In the genomic region with DNA sequence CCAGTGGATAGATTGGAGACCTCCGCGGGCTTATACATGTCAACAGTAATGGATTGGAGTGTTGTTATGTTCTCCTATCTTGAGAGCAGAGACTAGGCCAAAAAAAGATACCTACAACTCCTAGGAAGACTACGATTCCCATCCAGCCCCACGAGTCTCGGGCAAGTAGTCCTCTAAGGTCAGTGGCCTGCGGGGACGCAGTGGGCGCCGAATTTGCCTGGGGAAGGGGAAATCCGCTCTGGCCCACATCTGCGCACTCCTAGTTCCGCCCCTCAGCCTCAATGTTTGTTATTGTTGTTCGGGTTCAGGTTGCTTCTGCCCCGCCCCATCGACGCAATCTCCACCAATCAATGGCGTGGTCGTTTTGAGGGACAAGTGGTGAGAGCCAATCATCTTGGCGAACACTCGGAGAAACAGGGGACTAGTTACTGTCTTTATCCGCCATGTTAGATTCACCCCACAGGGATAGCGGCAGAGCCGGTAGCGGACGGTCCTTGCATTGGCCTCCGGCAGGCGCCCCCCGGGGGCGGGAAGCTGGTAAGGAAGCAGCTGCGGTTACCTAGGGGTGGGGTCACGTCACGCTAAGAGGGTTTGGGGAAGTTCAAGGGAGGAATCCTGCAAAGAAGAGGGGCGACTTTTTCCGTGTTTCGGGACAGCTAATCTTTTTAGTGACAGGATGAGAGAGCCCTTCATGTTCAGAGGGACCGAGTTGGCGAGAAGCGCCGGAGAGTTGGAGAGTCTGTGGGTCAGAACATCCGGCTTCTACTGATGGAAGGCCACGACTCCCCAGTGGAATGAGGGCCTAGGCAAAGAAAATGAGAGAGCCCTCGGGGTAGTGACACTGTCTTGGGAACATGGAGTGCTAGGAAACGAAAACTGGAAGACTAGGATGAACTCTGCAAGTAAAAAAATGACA, we compare ENCODE assay signal across 1 cellular context.
A peak's percentile ranks its signal among the peaks of the same experiment; 100 is the strongest.
TF ChIP-seq lines count a peak whose summit lies in the region.

NBR1 (plus strand) TSS at position 449 of the 916 bp plus-strand sequence. CDS start 4,586 bp downstream, outside the sequence.

TF ChIP-seq in HepG2, 621 proteins besides CTCF, POLR2A, EP300 and RAD21 (continues in another document):
- no peak for TF ChIP-seq ZNF432 (CRISPR knock-in tag; IDR thresholded peaks at IDR 0.05; ENCODE audit: borderline replicate concordance)
- TF ChIP-seq ZFP90 (CRISPR knock-in tag; IDR thresholded peaks at IDR 0.05; ENCODE audit: borderline replicate concordance) = no peak
- no peak for TF ChIP-seq MED13 (CRISPR knock-in tag; IDR thresholded peaks at IDR 0.05)
- no peak for TF ChIP-seq SOX6 (IDR thresholded peaks at IDR 0.05)
- no peak; the same call in 1 of the 2 replicates for TF ChIP-seq SOX6 (CRISPR knock-in tag; IDR thresholded peaks at IDR 0.05)
- TF ChIP-seq ZNF431 (CRISPR knock-in tag; IDR thresholded peaks at IDR 0.05; ENCODE audit: borderline replicate concordance, low read depth) = peak; percentile 62
- TF ChIP-seq SOX13 (IDR thresholded peaks at IDR 0.05) = 0 out of 2 replicates have a peak, but pooled peaks have one; percentile 48
- TF ChIP-seq SOX13 (CRISPR knock-in tag; conservative IDR thresholded peaks at IDR 0.05 in 1 of 2, IDR thresholded peaks at IDR 0.05 in 1 of 2) = peak in 1 of 2 experiments; percentile 54; a peak in 2 of 4 replicates
- TF ChIP-seq ZNF451 (CRISPR knock-in tag; IDR thresholded peaks at IDR 0.05) = no peak
- TF ChIP-seq ZNF615 (CRISPR knock-in tag; IDR thresholded peaks at IDR 0.05; ENCODE audit: borderline replicate concordance) = peak; percentile 64; the same call in 1 of the 2 replicates
- peak; percentile 78 for TF ChIP-seq HES4 (CRISPR knock-in tag; IDR thresholded peaks at IDR 0.05; ENCODE audit: borderline replicate concordance)
- peak; percentile 14; the same call in 1 of the 2 replicates for TF ChIP-seq REPIN1 (CRISPR knock-in tag; IDR thresholded peaks at IDR 0.05; ENCODE audit: borderline replicate concordance, low read depth)
- TF ChIP-seq ZNF703 (CRISPR knock-in tag; IDR thresholded peaks at IDR 0.05; ENCODE audit: borderline replicate concordance) = no peak; the same call in 1 of the 2 replicates
- TF ChIP-seq ZBTB14 (CRISPR knock-in tag; IDR thresholded peaks at IDR 0.05) = no peak
- TF ChIP-seq HDAC6 (IDR thresholded peaks at IDR 0.05; ENCODE audit: low read depth, low read length) = no peak
- no peak for TF ChIP-seq ZNF44 (CRISPR knock-in tag; IDR thresholded peaks at IDR 0.05)
- peak; percentile 92; the same call in 1 of the 2 replicates for TF ChIP-seq FIP1L1 (IDR thresholded peaks at IDR 0.05; ENCODE audit: borderline replicate concordance, insufficient read depth, low read depth, low read length)
- TF ChIP-seq ZNF12 (CRISPR knock-in tag; IDR thresholded peaks at IDR 0.05) = 0 out of 2 replicates have a peak, but pooled peaks have one; percentile 13
- TF ChIP-seq EED (CRISPR knock-in tag; IDR thresholded peaks at IDR 0.05) = no peak
- peak; percentile 93 for TF ChIP-seq XRCC5 (optimal IDR thresholded peaks at IDR 0.05; ENCODE audit: low read length)
- peak; percentile 74; the same call in 1 of the 2 replicates for TF ChIP-seq ZC3H4 (CRISPR knock-in tag; IDR thresholded peaks at IDR 0.05; ENCODE audit: borderline replicate concordance)
- no peak; the same call in 1 of the 2 replicates for TF ChIP-seq CBX5 (CRISPR knock-in tag; IDR thresholded peaks at IDR 0.05; ENCODE audit: borderline replicate concordance)
- peak; percentile 95 for TF ChIP-seq YY1 (IDR thresholded peaks at IDR 0.05; ENCODE audit: insufficient read depth, insufficient replicate concordance, low read depth, low read length)
- peak; percentile 63; the same call in 1 of the 2 replicates for TF ChIP-seq GATA4 (IDR thresholded peaks at IDR 0.05; ENCODE audit: borderline replicate concordance, low read depth)
- peak; percentile 59 for TF ChIP-seq HBP1 (CRISPR knock-in tag; IDR thresholded peaks at IDR 0.05; ENCODE audit: low read depth)
- TF ChIP-seq, protein P1, sequence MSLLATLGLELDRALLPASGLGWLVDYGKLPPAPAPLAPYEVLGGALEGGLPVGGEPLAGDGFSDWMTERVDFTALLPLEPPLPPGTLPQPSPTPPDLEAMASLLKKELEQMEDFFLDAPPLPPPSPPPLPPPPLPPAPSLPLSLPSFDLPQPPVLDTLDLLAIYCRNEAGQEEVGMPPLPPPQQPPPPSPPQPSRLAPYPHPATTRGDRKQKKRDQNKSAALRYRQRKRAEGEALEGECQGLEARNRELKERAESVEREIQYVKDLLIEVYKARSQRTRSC (CRISPR knock-in tag; IDR thresholded peaks at IDR 0.05; ENCODE audit: low read depth) = no peak
- TF ChIP-seq, protein P2, sequence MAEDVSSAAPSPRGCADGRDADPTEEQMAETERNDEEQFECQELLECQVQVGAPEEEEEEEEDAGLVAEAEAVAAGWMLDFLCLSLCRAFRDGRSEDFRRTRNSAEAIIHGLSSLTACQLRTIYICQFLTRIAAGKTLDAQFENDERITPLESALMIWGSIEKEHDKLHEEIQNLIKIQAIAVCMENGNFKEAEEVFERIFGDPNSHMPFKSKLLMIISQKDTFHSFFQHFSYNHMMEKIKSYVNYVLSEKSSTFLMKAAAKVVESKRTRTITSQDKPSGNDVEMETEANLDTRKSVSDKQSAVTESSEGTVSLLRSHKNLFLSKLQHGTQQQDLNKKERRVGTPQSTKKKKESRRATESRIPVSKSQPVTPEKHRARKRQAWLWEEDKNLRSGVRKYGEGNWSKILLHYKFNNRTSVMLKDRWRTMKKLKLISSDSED (CRISPR knock-in tag; IDR thresholded peaks at IDR 0.05) = no peak
- TF ChIP-seq ZNF510 (CRISPR knock-in tag; IDR thresholded peaks at IDR 0.05; ENCODE audit: low read depth) = no peak
- no peak for TF ChIP-seq ZBTB37 (CRISPR knock-in tag; IDR thresholded peaks at IDR 0.05)
- TF ChIP-seq, protein P3, sequence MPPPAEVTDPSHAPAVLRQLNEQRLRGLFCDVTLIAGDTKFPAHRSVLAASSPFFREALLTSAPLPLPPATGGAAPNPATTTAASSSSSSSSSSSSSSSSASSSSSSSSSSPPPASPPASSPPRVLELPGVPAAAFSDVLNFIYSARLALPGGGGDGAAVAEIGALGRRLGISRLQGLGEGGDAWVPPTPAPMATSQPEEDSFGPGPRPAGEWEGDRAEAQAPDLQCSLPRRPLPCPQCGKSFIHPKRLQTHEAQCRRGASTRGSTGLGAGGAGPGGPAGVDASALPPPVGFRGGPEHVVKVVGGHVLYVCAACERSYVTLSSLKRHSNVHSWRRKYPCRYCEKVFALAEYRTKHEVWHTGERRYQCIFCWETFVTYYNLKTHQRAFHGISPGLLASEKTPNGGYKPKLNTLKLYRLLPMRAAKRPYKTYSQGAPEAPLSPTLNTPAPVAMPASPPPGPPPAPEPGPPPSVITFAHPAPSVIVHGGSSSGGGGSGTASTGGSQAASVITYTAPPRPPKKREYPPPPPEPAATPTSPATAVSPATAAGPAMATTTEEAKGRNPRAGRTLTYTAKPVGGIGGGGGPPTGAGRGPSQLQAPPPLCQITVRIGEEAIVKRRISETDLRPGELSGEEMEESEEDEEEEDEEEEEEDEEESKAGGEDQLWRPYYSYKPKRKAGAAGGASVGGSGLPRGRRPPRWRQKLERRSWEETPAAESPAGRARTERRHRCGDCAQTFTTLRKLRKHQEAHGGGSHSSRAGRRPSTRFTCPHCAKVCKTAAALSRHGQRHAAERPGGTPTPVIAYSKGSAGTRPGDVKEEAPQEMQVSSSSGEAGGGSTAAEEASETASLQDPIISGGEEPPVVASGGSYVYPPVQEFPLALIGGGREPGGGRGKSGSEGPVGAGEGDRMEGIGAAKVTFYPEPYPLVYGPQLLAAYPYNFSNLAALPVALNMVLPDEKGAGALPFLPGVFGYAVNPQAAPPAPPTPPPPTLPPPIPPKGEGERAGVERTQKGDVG (CRISPR knock-in tag; IDR thresholded peaks at IDR 0.05; ENCODE audit: borderline replicate concordance) = no peak; the same call in 1 of the 2 replicates
- peak; percentile 83 for TF ChIP-seq ZMYM4 (CRISPR knock-in tag; IDR thresholded peaks at IDR 0.05)
- no peak for TF ChIP-seq ZNF569 (CRISPR knock-in tag; IDR thresholded peaks at IDR 0.05; ENCODE audit: borderline replicate concordance)
- no peak for TF ChIP-seq ZFP36 (IDR thresholded peaks at IDR 0.05; ENCODE audit: borderline replicate concordance, low read depth, low read length, partially characterized antibody)
- peak; percentile 49 for TF ChIP-seq GZF1 (CRISPR knock-in tag; IDR thresholded peaks at IDR 0.05)
- TF ChIP-seq KDM5A (IDR thresholded peaks at IDR 0.05; ENCODE audit: borderline replicate concordance, low read length) = peak; percentile 78
- TF ChIP-seq CEBPG (CRISPR knock-in tag; IDR thresholded peaks at IDR 0.05) = no peak
- TF ChIP-seq FOXK1 (CRISPR knock-in tag; IDR thresholded peaks at IDR 0.05; ENCODE audit: borderline replicate concordance, low read depth) = peak; percentile 98
- no peak for TF ChIP-seq BRD4 (CRISPR knock-in tag; IDR thresholded peaks at IDR 0.05)
- TF ChIP-seq XBP1 (CRISPR knock-in tag; IDR thresholded peaks at IDR 0.05) = 0 out of 2 replicates have a peak, but pooled peaks have one; percentile 1
